Comparison of ENCODE assay signal across 16 cellular contexts in genomic region chr1:212864201-212864600, GRCh38. TPM values are rescaled to one million over a fixed set of nuclear protein-coding genes. Genes with fewer than 3 reads are reported as not detected.
"Had no signal": no experiment of that assay in that cellular context is flagged by ENCODE, and none has a peak within 500 bp of the region (broad histone marks: within the 10 kb centered on the region; RNA-seq: fewer than 3 reads in every experiment).

No MANE protein-coding gene starts in this region.

- H3K36me3 ChIP-seq: breast epithelium had no signal

- ATAC-seq: activated T-cell treated with anti-CD3 and anti-CD28 coated beads, Interleukin-2, amount 50 U/mL, for 4 hours; left cardiac atrium; natural killer cell treated with Interleukin-12 subunit alpha and Interleukin-12 subunit beta and Interleukin-15 and Interleukin-18, amount 100 ng/mL, for 72 hours had no signal

- H3K27me3 Mint-ChIP-seq: activated naive CD8-positive, alpha-beta T cell treated with anti-CD3 and anti-CD28 coated beads, Interleukin-2, amount 10 ng/mL, durations not matched to agents 7 days and 5 days; natural killer cell treated with Interleukin-12 subunit alpha and Interleukin-12 subunit beta and Interleukin-15 and Interleukin-18, amount 100 ng/mL, for 72 hours; stimulated activated naive CD8-positive, alpha-beta T cell treated with anti-CD3 and anti-CD28 coated beads, Interleukin-15, Interleukin-2, amounts not matched to agents 100 ng/mL and 50 ng/mL, for 24 hours had no signal

- H3K4me3 ChIP-seq: breast epithelium, esophagus squamous epithelium, sigmoid colon had no signal

- H3K4me3 Mint-ChIP-seq: activated naive CD8-positive, alpha-beta T cell treated with anti-CD3 and anti-CD28 coated beads, Interleukin-2, amount 10 ng/mL, durations not matched to agents 7 days and 5 days; activated T-cell treated with anti-CD3 and anti-CD28 coated beads, Interleukin-2, amount 50 U/mL, for 4 hours; natural killer cell treated with Interleukin-12 subunit alpha and Interleukin-12 subunit beta and Interleukin-15 and Interleukin-18, amount 100 ng/mL, for 72 hours; stimulated activated naive CD8-positive, alpha-beta T cell treated with anti-CD3 and anti-CD28 coated beads, Interleukin-15, Interleukin-2, amounts not matched to agents 100 ng/mL and 50 ng/mL, for 24 hours had no signal

- DNase-seq: activated CD4-positive, alpha-beta T cell treated with anti-CD3 and anti-CD28 coated beads, Interleukin-2, amount 50 U/mL, for 4 hours; activated CD4-positive, CD25-positive, alpha-beta regulatory T cell treated with anti-CD3 and anti-CD28 coated beads, Interleukin-2, amount 50 U/mL, for 72 hours; activated gamma-delta T cell; activated naive CD8-positive, alpha-beta T cell treated with anti-CD3 and anti-CD28 coated beads, Interleukin-2, amount 10 ng/mL, durations not matched to agents 7 days and 5 days; activated T-cell treated with anti-CD3 and anti-CD28 coated beads, Interleukin-2, amount 50 U/mL, for 4 hours; esophagus squamous epithelium; foreskin fibroblast; left cardiac atrium; sigmoid colon; stimulated activated CD4-positive, alpha-beta T cell treated with anti-CD3 and anti-CD28 coated beads, Interleukin-2, amount 100 ng/mL, for 24 hours had no signal

- H3K4me1 ChIP-seq: breast epithelium had no signal

- H3K27ac Mint-ChIP-seq: activated naive CD8-positive, alpha-beta T cell treated with anti-CD3 and anti-CD28 coated beads, Interleukin-2, amount 10 ng/mL, durations not matched to agents 7 days and 5 days; natural killer cell treated with Interleukin-12 subunit alpha and Interleukin-12 subunit beta and Interleukin-15 and Interleukin-18, amount 100 ng/mL, for 72 hours; stimulated activated naive CD8-positive, alpha-beta T cell treated with anti-CD3 and anti-CD28 coated beads, Interleukin-15, Interleukin-2, amounts not matched to agents 100 ng/mL and 50 ng/mL, for 24 hours had no signal

- H3K27me3 ChIP-seq: breast epithelium, esophagus squamous epithelium, sigmoid colon had no signal

- H3K36me3 Mint-ChIP-seq: natural killer cell treated with Interleukin-12 subunit alpha and Interleukin-12 subunit beta and Interleukin-15 and Interleukin-18, amount 100 ng/mL, for 72 hours had no signal

- H3K27ac ChIP-seq: breast epithelium, esophagus squamous epithelium, sigmoid colon had no signal

- H3K9me3 Mint-ChIP-seq: activated naive CD8-positive, alpha-beta T cell treated with anti-CD3 and anti-CD28 coated beads, Interleukin-2, amount 10 ng/mL, durations not matched to agents 7 days and 5 days; activated T-cell treated with anti-CD3 and anti-CD28 coated beads, Interleukin-2, amount 50 U/mL, for 4 hours; natural killer cell treated with Interleukin-12 subunit alpha and Interleukin-12 subunit beta and Interleukin-15 and Interleukin-18, amount 100 ng/mL, for 72 hours; stimulated activated naive CD8-positive, alpha-beta T cell treated with anti-CD3 and anti-CD28 coated beads, Interleukin-15, Interleukin-2, amounts not matched to agents 100 ng/mL and 50 ng/mL, for 24 hours had no signal

RNA-seq across cellular contexts. Expression of gene SPATA45, which starts 16.8 kb away (rescaled TPM):
- total RNA-seq: activated naive CD8-positive, alpha-beta T cell treated with anti-CD3 and anti-CD28 coated beads, Interleukin-2, amount 10 ng/mL, durations not matched to agents 7 days and 5 days; activated T-cell treated with anti-CD3 and anti-CD28 coated beads, Interleukin-2, amount 50 U/mL, for 4 hours; breast epithelium; esophagus squamous epithelium; left cardiac atrium; lung microvascular endothelial cell; osteocyte; sigmoid colon; ureter had no signal
- polyA plus RNA-seq: sigmoid colon had no signal
